Comparison of ENCODE assay signal across 14 cellular contexts in the genomic region with DNA sequence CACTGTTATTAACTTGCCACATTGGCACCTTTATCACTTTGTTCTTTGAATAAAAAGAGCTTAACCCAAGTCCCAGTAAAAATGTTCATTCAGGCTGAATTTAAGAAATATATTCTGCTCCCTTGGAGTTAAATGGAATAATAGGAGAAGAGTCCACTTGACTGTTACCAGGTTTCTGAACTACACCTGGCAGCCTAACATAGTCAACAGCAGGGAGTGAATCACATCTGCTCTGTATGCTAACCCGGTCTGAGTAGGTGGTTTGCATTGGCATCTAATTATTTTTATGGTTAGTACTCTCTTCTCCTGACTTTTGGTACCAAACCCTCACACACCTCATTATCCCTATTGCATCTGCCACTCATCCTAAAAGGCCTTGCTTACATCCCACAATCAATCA.
"Had no signal": no experiment of that assay in that cellular context is flagged by ENCODE, and none has a peak within 500 bp of the region (broad histone marks: within the 10 kb centered on the region; RNA-seq: fewer than 3 reads in every experiment).

No MANE protein-coding gene starts in this region.

- ATAC-seq: activated CD4-positive, alpha-beta T cell treated with anti-CD3 and anti-CD28 coated beads for 36 hours; effector memory CD8-positive, alpha-beta T cell; gastrocnemius medialis; heart left ventricle; right cardiac atrium had no signal

- H3K4me1 Mint-ChIP-seq: activated CD4-positive, alpha-beta T cell treated with anti-CD3 and anti-CD28 coated beads for 36 hours; activated naive CD4-positive, alpha-beta T cell treated with anti-CD3 and anti-CD28 coated beads, Interleukin-2, amount 10 ng/mL, durations not matched to agents 7 days and 5 days; mesothelial cell of epicardium had no signal

- H3K36me3 Mint-ChIP-seq: activated CD4-positive, alpha-beta memory T cell treated with anti-CD3 and anti-CD28 coated beads for 36 hours; activated naive CD4-positive, alpha-beta T cell treated with anti-CD3 and anti-CD28 coated beads, Interleukin-2, amount 10 ng/mL, durations not matched to agents 7 days and 5 days; mesothelial cell of epicardium; type B pancreatic cell had no signal

- DNase-seq: activated CD4-positive, alpha-beta memory T cell treated with anti-CD3 and anti-CD28 coated beads for 36 hours; activated CD4-positive, alpha-beta T cell treated with anti-CD3 and anti-CD28 coated beads for 36 hours; activated naive CD4-positive, alpha-beta T cell treated with anti-CD3 and anti-CD28 coated beads, Interleukin-2, amount 10 ng/mL, durations not matched to agents 7 days and 5 days; activated T-cell treated with anti-CD3 and anti-CD28 coated beads, Interleukin-2, amount 50 U/mL, for 24 hours; dermis blood vessel endothelial cell; effector memory CD8-positive, alpha-beta T cell; gastrocnemius medialis; heart left ventricle; right cardiac atrium; WERI-Rb-1 had no signal

- H3K9me3 Mint-ChIP-seq: activated CD4-positive, alpha-beta memory T cell treated with anti-CD3 and anti-CD28 coated beads for 36 hours; activated naive CD4-positive, alpha-beta T cell treated with anti-CD3 and anti-CD28 coated beads, Interleukin-2, amount 10 ng/mL, durations not matched to agents 7 days and 5 days; activated T-cell treated with anti-CD3 and anti-CD28 coated beads, Interleukin-2, amount 50 U/mL, for 24 hours; effector memory CD8-positive, alpha-beta T cell; mesothelial cell of epicardium; stimulated activated naive CD8-positive, alpha-beta T cell treated with anti-CD3 and anti-CD28 coated beads, Interleukin-15, Interleukin-2, amounts not matched to agents 100 ng/mL and 50 ng/mL, for 24 hours; type B pancreatic cell had no signal

- H3K4me3 Mint-ChIP-seq: activated CD4-positive, alpha-beta memory T cell treated with anti-CD3 and anti-CD28 coated beads for 36 hours; activated CD4-positive, alpha-beta T cell treated with anti-CD3 and anti-CD28 coated beads for 36 hours; activated naive CD4-positive, alpha-beta T cell treated with anti-CD3 and anti-CD28 coated beads, Interleukin-2, amount 10 ng/mL, durations not matched to agents 7 days and 5 days; activated T-cell treated with anti-CD3 and anti-CD28 coated beads, Interleukin-2, amount 50 U/mL, for 24 hours; effector memory CD8-positive, alpha-beta T cell; mesothelial cell of epicardium; stimulated activated naive CD8-positive, alpha-beta T cell treated with anti-CD3 and anti-CD28 coated beads, Interleukin-15, Interleukin-2, amounts not matched to agents 100 ng/mL and 50 ng/mL, for 24 hours; type B pancreatic cell had no signal

- H3K27ac Mint-ChIP-seq: activated CD4-positive, alpha-beta memory T cell treated with anti-CD3 and anti-CD28 coated beads for 36 hours; activated CD4-positive, alpha-beta T cell treated with anti-CD3 and anti-CD28 coated beads for 36 hours; activated naive CD4-positive, alpha-beta T cell treated with anti-CD3 and anti-CD28 coated beads, Interleukin-2, amount 10 ng/mL, durations not matched to agents 7 days and 5 days; activated T-cell treated with anti-CD3 and anti-CD28 coated beads, Interleukin-2, amount 50 U/mL, for 24 hours; effector memory CD8-positive, alpha-beta T cell; mesothelial cell of epicardium; progenitor cell of endocrine pancreas; stimulated activated naive CD8-positive, alpha-beta T cell treated with anti-CD3 and anti-CD28 coated beads, Interleukin-15, Interleukin-2, amounts not matched to agents 100 ng/mL and 50 ng/mL, for 24 hours; type B pancreatic cell had no signal

- H3K27me3 Mint-ChIP-seq: activated CD4-positive, alpha-beta memory T cell treated with anti-CD3 and anti-CD28 coated beads for 36 hours; activated naive CD4-positive, alpha-beta T cell treated with anti-CD3 and anti-CD28 coated beads, Interleukin-2, amount 10 ng/mL, durations not matched to agents 7 days and 5 days; activated T-cell treated with anti-CD3 and anti-CD28 coated beads, Interleukin-2, amount 50 U/mL, for 24 hours; effector memory CD8-positive, alpha-beta T cell; progenitor cell of endocrine pancreas; stimulated activated naive CD8-positive, alpha-beta T cell treated with anti-CD3 and anti-CD28 coated beads, Interleukin-15, Interleukin-2, amounts not matched to agents 100 ng/mL and 50 ng/mL, for 24 hours; type B pancreatic cell had no signal
